In the genomic region with DNA sequence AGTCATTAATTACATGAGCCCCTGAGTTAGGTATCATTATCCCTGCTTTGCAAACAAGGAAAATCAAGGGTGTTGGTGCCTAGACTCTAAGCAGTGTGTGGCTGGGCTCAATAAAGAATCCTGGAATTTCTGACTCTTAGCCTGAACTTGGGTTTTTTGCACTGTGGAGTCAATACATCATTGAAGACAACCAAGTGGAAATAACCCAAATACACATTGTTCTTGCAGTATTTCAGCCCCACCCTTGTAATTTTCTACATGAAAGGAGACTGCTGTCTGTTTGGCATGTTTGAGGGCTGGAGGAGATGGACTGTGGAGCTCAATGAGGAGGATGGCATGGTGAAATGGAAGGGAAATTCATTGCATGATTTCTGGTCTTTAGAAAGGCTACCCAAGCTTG, we compare ENCODE assay signal across 23 cellular contexts.
A peak's percentile ranks its signal among the peaks of the same experiment; 100 is the strongest.
DNase-seq lines count a peak whose midpoint lies in the region; ATAC-seq, FAIRE-seq and TF ChIP-seq lines count a peak whose summit lies in the region.
"Had no signal": no experiment of that assay in that cellular context is flagged by ENCODE, and none has a peak within 500 bp of the region (broad histone marks: within the 10 kb centered on the region; RNA-seq: fewer than 3 reads in every experiment).

No MANE protein-coding gene starts in this region.

- no peak overlapping the region for H3K4me3 Mint-ChIP-seq in astrocyte (ENCODE audit: unreplicated experiment)
- H3K4me3 Mint-ChIP-seq in activated CD8-positive, alpha-beta T cell treated with anti-CD3 and anti-CD28 coated beads, Interleukin-2, amount 10 ng/mL, durations not matched to agents 7 days and 5 days, result no peak overlapping the region
- H3K4me3 Mint-ChIP-seq: B cell; CD4-positive, alpha-beta T cell; CD8-positive, alpha-beta T cell had no signal

- no peaks in the 10 kb centered on the region for H3K9me1 ChIP-seq in keratinocyte (ENCODE audit: control insufficient read depth, extremely low read depth, insufficient read depth, low read length)

- peaks cover 11% of the 10 kb centered on the region for H3K4me1 ChIP-seq in astrocyte (ENCODE audit: insufficient read depth, low read length)
- H3K4me1 ChIP-seq in keratinocyte (ENCODE audit: control insufficient read depth, extremely low read depth, insufficient read depth, low read length), result peaks cover 20% of the 10 kb centered on the region
- H3K4me1 ChIP-seq: Caco-2 had no signal

- H3K27me3 Mint-ChIP-seq in astrocyte (ENCODE audit: low read depth, unreplicated experiment), result no peaks in the 10 kb centered on the region
- peaks cover 25% of the 10 kb centered on the region for H3K27me3 Mint-ChIP-seq in activated CD8-positive, alpha-beta T cell treated with anti-CD3 and anti-CD28 coated beads, Interleukin-2, amount 10 ng/mL, durations not matched to agents 7 days and 5 days (ENCODE audit: low read depth)

- H3K4me2 ChIP-seq in astrocyte (ENCODE audit: low read length) (no peak overlapping the region), keratinocyte (ENCODE audit: control insufficient read depth, extremely low read depth, insufficient read depth, low read depth, low read length) (no peak overlapping the region)
- H3K4me2 ChIP-seq: A549; BLaER1 treated with 17β-estradiol and CSF1 and Interleukin-3, amounts not matched to agents 10 nM and 100 nM had no signal

- H3K9me3 Mint-ChIP-seq in astrocyte (ENCODE audit: unreplicated experiment), result no peaks in the 10 kb centered on the region
- H3K9me3 Mint-ChIP-seq in activated CD8-positive, alpha-beta T cell treated with anti-CD3 and anti-CD28 coated beads, Interleukin-2, amount 10 ng/mL, durations not matched to agents 7 days and 5 days (ENCODE audit: insufficient read depth), result no peaks in the 10 kb centered on the region
- H3K9me3 Mint-ChIP-seq: CD4-positive, alpha-beta T cell; CD8-positive, alpha-beta T cell had no signal

- H3K27ac ChIP-seq in astrocyte (ENCODE audit: low read depth, low read length), result no peak overlapping the region
- no peak overlapping the region for H3K27ac ChIP-seq in keratinocyte (ENCODE audit: control insufficient read depth, insufficient read depth, low read length)
- H3K27ac ChIP-seq: A549; BLaER1 treated with 17β-estradiol and CSF1 and Interleukin-3, amounts not matched to agents 10 nM and 100 nM; C4-2B had no signal

- H3K4me3 ChIP-seq in astrocyte (ENCODE audit: insufficient read depth, low read depth, low read length) (no peak overlapping the region), keratinocyte (ENCODE audit: control insufficient read depth in 2 of 3, extremely low read depth in 1 of 3, insufficient read depth in 2 of 3, low read depth in 1 of 3, low read length in 3 of 3) (no peak overlapping the region)
- H3K4me3 ChIP-seq: A549; BLaER1 treated with 17β-estradiol and CSF1 and Interleukin-3, amounts not matched to agents 10 nM and 100 nM had no signal

- dilution Hi-C loops in keratinocyte (cut with MboI; ENCODE audit: extremely low pct_ligation_motif_present, low sequenced_read_pairs), result no loop called here

- H3K9me3 ChIP-seq in astrocyte (ENCODE audit: insufficient read depth, low read depth, low read length) (no peaks in the 10 kb centered on the region), keratinocyte (ENCODE audit: control insufficient read depth, low read depth, low read length) (no peaks in the 10 kb centered on the region)
- H3K9me3 ChIP-seq: A549; BLaER1 treated with 17β-estradiol and CSF1 and Interleukin-3, amounts not matched to agents 10 nM and 100 nM; Caco-2 had no signal

- ATAC-seq in activated CD8-positive, alpha-beta T cell treated with anti-CD3 and anti-CD28 coated beads, Interleukin-2, amount 10 ng/mL, durations not matched to agents 7 days and 5 days, result no peak
- no peak for ATAC-seq in HG02973 (IDR thresholded peaks at IDR 0.05; ENCODE audit: unreplicated experiment)
- ATAC-seq: A549; CD8-positive, alpha-beta T cell had no signal

- no peak overlapping the region for H2AFZ ChIP-seq in astrocyte (ENCODE audit: low read depth, low read length)
- no peak overlapping the region for H2AFZ ChIP-seq in keratinocyte (ENCODE audit: control insufficient read depth, low read length)

- H3K9ac ChIP-seq in astrocyte (ENCODE audit: low read length) (no peak overlapping the region), keratinocyte (ENCODE audit: control insufficient read depth, extremely low read depth, insufficient read depth, low read length) (no peak overlapping the region)
- H3K9ac ChIP-seq: BLaER1 treated with 17β-estradiol and CSF1 and Interleukin-3, amounts not matched to agents 10 nM and 100 nM had no signal

- TF ChIP-seq CTCF in astrocyte (IDR thresholded peaks at IDR 0.05; ENCODE audit: insufficient read depth, low read depth, low read length), result no peak
- no peak for TF ChIP-seq CTCF in keratinocyte (optimal IDR thresholded peaks at IDR 0.05 in 1 of 3, IDR thresholded peaks at IDR 0.05 in 1 of 3, conservative IDR thresholded peaks at IDR 0.05 in 1 of 3; ENCODE audit: extremely low read depth in 1 of 3, insufficient read depth in 2 of 3, low read length in 3 of 3)

- H3K79me2 ChIP-seq in astrocyte (ENCODE audit: insufficient read depth, low read length) (no peaks in the 10 kb centered on the region), keratinocyte (ENCODE audit: control insufficient read depth, insufficient read depth, low read length) (peaks cover 2% of the 10 kb centered on the region)

- H3K27me3 ChIP-seq in astrocyte (ENCODE audit: insufficient read depth, low read length), result no peaks in the 10 kb centered on the region
- no peaks in the 10 kb centered on the region for H3K27me3 ChIP-seq in keratinocyte (ENCODE audit: control insufficient read depth, extremely low read depth, insufficient read depth, low read length)
- H3K27me3 ChIP-seq: BLaER1 treated with 17β-estradiol and CSF1 and Interleukin-3, amounts not matched to agents 10 nM and 100 nM had no signal

- DNase-seq in NCI-H2227 treated with DMSO at 0.1 percent for 48 hours (lab: John Stamatoyannopoulos, UW) (peak; percentile 78), astrocyte (ENCODE audit: low read depth) (peak; percentile 44), keratinocyte (ENCODE audit: low read depth, low spot score) (no peak), A172 (ENCODE audit: low spot score) (no peak), pons (ENCODE audit: low spot score) (no peak)
- DNase-seq in activated CD8-positive, alpha-beta T cell treated with anti-CD3 and anti-CD28 coated beads, Interleukin-2, amount 10 ng/mL, durations not matched to agents 7 days and 5 days, result no peak
- DNase-seq: 8988T; AML-193; Caco-2; Calu3; CD4-positive, alpha-beta T cell; CD8-positive, alpha-beta T cell; DMS79 treated with DMSO at 0.1 percent for 48 hours; GF-D8 had no signal

- peaks cover 7% of the 10 kb centered on the region for H3K4me1 Mint-ChIP-seq in astrocyte (ENCODE audit: low read depth, unreplicated experiment)
- H3K4me1 Mint-ChIP-seq in activated CD8-positive, alpha-beta T cell treated with anti-CD3 and anti-CD28 coated beads, Interleukin-2, amount 10 ng/mL, durations not matched to agents 7 days and 5 days (ENCODE audit: low read depth), result no peaks in the 10 kb centered on the region
- H3K4me1 Mint-ChIP-seq: B cell had no signal

- FAIRE-seq in astrocyte (lab: Jason Lieb, UNC) (no peak), keratinocyte (lab: Jason Lieb, UNC) (peak; percentile 48)
- FAIRE-seq: A549, D721Med, G401.6, GM12891, GM19239 had no signal

- H3K36me3 Mint-ChIP-seq in astrocyte (ENCODE audit: low read depth, unreplicated experiment), result no peaks in the 10 kb centered on the region
- no peaks in the 10 kb centered on the region for H3K36me3 Mint-ChIP-seq in activated CD8-positive, alpha-beta T cell treated with anti-CD3 and anti-CD28 coated beads, Interleukin-2, amount 10 ng/mL, durations not matched to agents 7 days and 5 days (ENCODE audit: low read depth)
- H3K36me3 Mint-ChIP-seq: CD8-positive, alpha-beta T cell had no signal

- POLR2A ChIA-PET in activated CD8-positive, alpha-beta T cell treated with anti-CD3 and anti-CD28 coated beads, Interleukin-2, amount 10 ng/mL, durations not matched to agents 7 days and 5 days (lab: Charles Lee), result interaction anchor here (0.7 kb wide), 1 partner anchor 449 kb away, joined by 3 read pairs; no protein-coding TSS in a partner anchor

- CTCF ChIA-PET in activated CD8-positive, alpha-beta T cell treated with anti-CD3 and anti-CD28 coated beads, Interleukin-2, amount 10 ng/mL, durations not matched to agents 7 days and 5 days (lab: Charles Lee), result interaction anchor here (0.7 kb wide), 1 partner anchor 96 kb away, joined by 3 read pairs; no protein-coding TSS in a partner anchor

- H3K36me3 ChIP-seq in astrocyte (ENCODE audit: insufficient read depth, low read length) (no peaks in the 10 kb centered on the region), keratinocyte (ENCODE audit: control insufficient read depth in 2 of 2, extremely low read depth in 1 of 2, insufficient read depth in 2 of 2, low read length in 2 of 2) (no peaks in the 10 kb centered on the region)
- H3K36me3 ChIP-seq: BLaER1 treated with 17β-estradiol and CSF1 and Interleukin-3, amounts not matched to agents 10 nM and 100 nM had no signal

- H4K20me1 ChIP-seq in astrocyte (ENCODE audit: insufficient read depth, low read length) (no peaks in the 10 kb centered on the region), keratinocyte (ENCODE audit: control insufficient read depth, extremely low read depth, insufficient read depth, low read length) (no peaks in the 10 kb centered on the region)
- H4K20me1 ChIP-seq: BLaER1 treated with 17β-estradiol and CSF1 and Interleukin-3, amounts not matched to agents 10 nM and 100 nM had no signal

- no peak overlapping the region for H3K27ac Mint-ChIP-seq in astrocyte (ENCODE audit: unreplicated experiment)
- H3K27ac Mint-ChIP-seq in activated CD8-positive, alpha-beta T cell treated with anti-CD3 and anti-CD28 coated beads, Interleukin-2, amount 10 ng/mL, durations not matched to agents 7 days and 5 days, result no peak overlapping the region
- H3K27ac Mint-ChIP-seq: B cell; CD4-positive, alpha-beta T cell; CD8-positive, alpha-beta T cell had no signal

Comparison
In these comparisons a context has a peak if more than half of its experiments do, and no peak if none do; other contexts are left out.
1. DNase-seq: peak in NCI-H2227 treated with DMSO at 0.1 percent for 48 hours (single experiment) and astrocyte (single experiment); none in keratinocyte (single experiment), A172 (single experiment), activated CD8-positive, alpha-beta T cell treated with anti-CD3 and anti-CD28 coated beads, Interleukin-2, amount 10 ng/mL, durations not matched to agents 7 days and 5 days (single experiment) and pons (single experiment).